Comparison of ENCODE assay signal across 22 cellular contexts in the genomic region with DNA sequence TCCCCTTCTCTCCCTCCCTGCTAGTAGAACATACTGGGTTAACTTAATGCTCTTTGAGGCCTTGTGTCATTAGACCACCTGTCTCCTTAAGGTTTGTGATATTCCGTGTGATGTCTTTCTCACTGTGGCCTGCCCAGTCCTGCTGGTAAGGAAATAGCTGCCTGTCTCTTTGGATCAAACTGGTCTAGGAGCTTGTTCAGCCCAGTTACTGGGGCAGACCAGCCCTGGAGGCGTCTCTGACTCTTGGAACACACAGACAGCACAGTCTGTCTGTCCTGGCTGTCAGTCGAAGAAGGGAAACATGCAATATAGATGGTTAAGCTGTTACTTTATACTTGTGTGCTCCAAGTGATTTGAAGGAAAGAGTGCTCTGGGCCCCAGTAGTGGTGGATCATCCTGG. TPM values are rescaled to one million over a fixed set of nuclear protein-coding genes. Genes with fewer than 3 reads are reported as not detected.
DNase-seq lines count a peak whose midpoint lies in the region; ATAC-seq and TF ChIP-seq lines count a peak whose summit lies in the region.
"Had no signal": no experiment of that assay in that cellular context is flagged by ENCODE, and none has a peak within 500 bp of the region (broad histone marks: within the 10 kb centered on the region; RNA-seq: fewer than 3 reads in every experiment).

No MANE protein-coding gene starts in this region.

- H3K36me3 ChIP-seq in endodermal cell (ENCODE audit: control insufficient read depth, insufficient read depth, low read length) (no peaks in the 10 kb centered on the region), mesendoderm (ENCODE audit: control insufficient read depth, insufficient read depth, low read length) (no peaks in the 10 kb centered on the region), thymus (ENCODE audit: control insufficient read depth, insufficient read depth) (no peaks in the 10 kb centered on the region), A673 (ENCODE audit: insufficient read depth, low read length, poor library complexity, severe bottlenecking) (no peaks in the 10 kb centered on the region), lower lobe of right lung (no peaks in the 10 kb centered on the region), colonic mucosa (no peaks in the 10 kb centered on the region)

- H3K9me3 Mint-ChIP-seq in endodermal cell = no peaks in the 10 kb centered on the region
- H3K9me3 Mint-ChIP-seq: activated B cell treated with CpG ODN at 0.5 μM for 24 hours; activated naive CD4-positive, alpha-beta T cell treated with anti-CD3 and anti-CD28 coated beads, Interleukin-2, amount 50 U/mL, for 24 hours; memory B cell; stimulated activated naive CD8-positive, alpha-beta T cell treated with anti-CD3 and anti-CD28 coated beads, Interleukin-15, Interleukin-2, amounts not matched to agents 100 ng/mL and 50 ng/mL, for 24 hours had no signal

- H3K27me3 ChIP-seq in endodermal cell (ENCODE audit: control insufficient read depth, insufficient read depth, low read length, poor library complexity, severe bottlenecking) = no peaks in the 10 kb centered on the region
- no peaks in the 10 kb centered on the region for H3K27me3 ChIP-seq in mesendoderm (ENCODE audit: insufficient read depth, low read length, poor library complexity)
- H3K27me3 ChIP-seq in thymus (ENCODE audit: control insufficient read depth, insufficient read depth) = no peaks in the 10 kb centered on the region
- H3K27me3 ChIP-seq in A673 (replicated peaks; ENCODE audit: insufficient read depth, low read depth, low read length, poor library complexity) = no peaks in the 10 kb centered on the region
- no peaks in the 10 kb centered on the region for H3K27me3 ChIP-seq in lower lobe of right lung (ENCODE audit: low read depth)
- no peaks in the 10 kb centered on the region for H3K27me3 ChIP-seq in colonic mucosa

- no peak overlapping the region for H4K8ac ChIP-seq in mesendoderm (ENCODE audit: low read depth, low read length)

- TF ChIP-seq CTCF in endodermal cell (conservative IDR thresholded peaks at IDR 0.05) = no peak
- TF ChIP-seq CTCF in A673 (conservative IDR thresholded peaks at IDR 0.05; ENCODE audit: low read depth, low read length) = no peak
- TF ChIP-seq CTCF in lower lobe of right lung (IDR thresholded peaks at IDR 0.05) = no peak
- no peak for TF ChIP-seq CTCF in colonic mucosa (IDR thresholded peaks at IDR 0.05)

- H3K27ac Mint-ChIP-seq in endodermal cell = peak overlapping the region; percentile 3
- H3K27ac Mint-ChIP-seq: activated B cell treated with CpG ODN at 0.5 μM for 24 hours; activated naive CD4-positive, alpha-beta T cell treated with anti-CD3 and anti-CD28 coated beads, Interleukin-2, amount 50 U/mL, for 24 hours; memory B cell; stimulated activated naive CD8-positive, alpha-beta T cell treated with anti-CD3 and anti-CD28 coated beads, Interleukin-15, Interleukin-2, amounts not matched to agents 100 ng/mL and 50 ng/mL, for 24 hours had no signal

- H3K9ac ChIP-seq in endodermal cell (ENCODE audit: extremely low read depth, low read length, poor library complexity, severe bottlenecking) = no peak overlapping the region
- H3K9ac ChIP-seq in mesendoderm (ENCODE audit: low read length) = no peak overlapping the region
- no peak overlapping the region for H3K9ac ChIP-seq in colonic mucosa (ENCODE audit: low read depth in 2 of 2, low read length in 2 of 2)

- no peak for TF ChIP-seq EP300 in Ishikawa (IDR thresholded peaks at IDR 0.05; ENCODE audit: borderline replicate concordance)

- no peak overlapping the region for H3K4ac ChIP-seq in mesendoderm (ENCODE audit: low read depth, low read length)

- 86 to 93% methylated on average over 2 to 3 of the region's 3 CpGs for WGBS in endodermal cell (ENCODE audit: insufficient coverage in 1 of 2, insufficient read length in 1 of 2), 2 experiments
- WGBS in mesendoderm (ENCODE audit: extremely low coverage, insufficient coverage, low lambda C conversion rate) = no CpG with 5 or more reads among the region's 3 CpGs
- 93% methylated on average over 3 of the region's 3 CpGs for WGBS in thymus

- intact Hi-C loops in A673 (cut with micrococcal nuclease; ENCODE audit: unreplicated experiment) = no loop called here
- intact Hi-C loops in lower lobe of right lung (cut with DNase I) = no loop called here
- intact Hi-C loops in colonic mucosa (cut with DNase I) = no loop called here

- peaks cover 7% of the 10 kb centered on the region for H3K4me1 ChIP-seq in endodermal cell (ENCODE audit: control insufficient read depth, insufficient read depth, low read length)
- H3K4me1 ChIP-seq in mesendoderm (ENCODE audit: control insufficient read depth, low read depth, low read length) = peaks cover 12% of the 10 kb centered on the region
- no peaks in the 10 kb centered on the region for H3K4me1 ChIP-seq in thymus (ENCODE audit: control insufficient read depth, insufficient read depth, low read length)
- H3K4me1 ChIP-seq in A673 (ENCODE audit: insufficient read depth, low read length, poor library complexity, severe bottlenecking) = peaks cover 11% of the 10 kb centered on the region
- H3K4me1 ChIP-seq in lower lobe of right lung = peaks cover 9% of the 10 kb centered on the region
- H3K4me1 ChIP-seq in colonic mucosa = no peaks in the 10 kb centered on the region

- no peak overlapping the region for H2BK15ac ChIP-seq in mesendoderm (replicated peaks; ENCODE audit: low read depth)

- H3K4me1 Mint-ChIP-seq in endodermal cell = peaks cover 58% of the 10 kb centered on the region
- H3K4me1 Mint-ChIP-seq: activated B cell treated with CpG ODN at 0.5 μM for 24 hours; activated naive CD4-positive, alpha-beta T cell treated with anti-CD3 and anti-CD28 coated beads, Interleukin-2, amount 50 U/mL, for 24 hours; memory B cell had no signal

- H3K36me3 Mint-ChIP-seq in endodermal cell (ENCODE audit: low read depth) = peaks cover 10% of the 10 kb centered on the region
- H3K36me3 Mint-ChIP-seq: activated naive CD4-positive, alpha-beta T cell treated with anti-CD3 and anti-CD28 coated beads, Interleukin-2, amount 50 U/mL, for 24 hours; memory B cell had no signal

- BruUV-seq in A673 (replicated peaks; lab: Mats Ljungman, UMichigan) = no TSS peak

- TF ChIP-seq RAD21 in Ishikawa (IDR thresholded peaks at IDR 0.05; ENCODE audit: low read depth) = no peak

- POLR2A ChIA-PET in A673 (lab: Charles Lee; ENCODE audit: low non-redundant PET) = no interaction called here

- no peak overlapping the region for H2BK5ac ChIP-seq in mesendoderm (ENCODE audit: low read length)

- H3K4me3 Mint-ChIP-seq in endodermal cell = no peak overlapping the region
- H3K4me3 Mint-ChIP-seq: activated B cell treated with CpG ODN at 0.5 μM for 24 hours; activated naive CD4-positive, alpha-beta T cell treated with anti-CD3 and anti-CD28 coated beads, Interleukin-2, amount 50 U/mL, for 24 hours; memory B cell; stimulated activated naive CD8-positive, alpha-beta T cell treated with anti-CD3 and anti-CD28 coated beads, Interleukin-15, Interleukin-2, amounts not matched to agents 100 ng/mL and 50 ng/mL, for 24 hours had no signal

- no peak overlapping the region for H2BK120ac ChIP-seq in mesendoderm (ENCODE audit: low read depth, low read length)

- H4K5ac ChIP-seq in mesendoderm (ENCODE audit: low read length) = no peak overlapping the region

- H3K4me3 ChIP-seq in endodermal cell (ENCODE audit: low read length) = no peak overlapping the region
- no peak overlapping the region for H3K4me3 ChIP-seq in mesendoderm (ENCODE audit: low read length)
- no peak overlapping the region for H3K4me3 ChIP-seq in thymus (ENCODE audit: low read length)
- no peak overlapping the region for H3K4me3 ChIP-seq in A673 (ENCODE audit: low read depth, low read length, poor library complexity, severe bottlenecking)
- H3K4me3 ChIP-seq in lower lobe of right lung = no peak overlapping the region
- H3K4me3 ChIP-seq in colonic mucosa = no peak overlapping the region
- H3K4me3 ChIP-seq: coronary artery had no signal

- ATAC-seq in lower lobe of right lung = no peak
- ATAC-seq: sciatic nerve had no signal

- H3K27ac ChIP-seq in endodermal cell (ENCODE audit: low read depth, low read length) (no peak overlapping the region), mesendoderm (ENCODE audit: low read depth, low read length) (peak overlapping the region; percentile 75), thymus (ENCODE audit: low read depth) (peak overlapping the region; percentile 18), A673 (ENCODE audit: low read depth, low read length, poor library complexity, severe bottlenecking) (no peak overlapping the region), lower lobe of right lung (no peak overlapping the region), colonic mucosa (no peak overlapping the region)

- no peaks in the 10 kb centered on the region for H3K27me3 Mint-ChIP-seq in endodermal cell (ENCODE audit: insufficient read depth)
- H3K27me3 Mint-ChIP-seq: activated B cell treated with CpG ODN at 0.5 μM for 24 hours; activated naive CD4-positive, alpha-beta T cell treated with anti-CD3 and anti-CD28 coated beads, Interleukin-2, amount 50 U/mL, for 24 hours; memory B cell; stimulated activated naive CD8-positive, alpha-beta T cell treated with anti-CD3 and anti-CD28 coated beads, Interleukin-15, Interleukin-2, amounts not matched to agents 100 ng/mL and 50 ng/mL, for 24 hours had no signal

- H3K9me3 ChIP-seq in endodermal cell (ENCODE audit: control insufficient read depth, low read length) = no peaks in the 10 kb centered on the region
- H3K9me3 ChIP-seq in thymus (ENCODE audit: control insufficient read depth) = no peaks in the 10 kb centered on the region
- H3K9me3 ChIP-seq in A673 (ENCODE audit: low read depth, low read length, poor library complexity, severe bottlenecking) = no peaks in the 10 kb centered on the region
- no peaks in the 10 kb centered on the region for H3K9me3 ChIP-seq in lower lobe of right lung
- no peaks in the 10 kb centered on the region for H3K9me3 ChIP-seq in colonic mucosa

- H3K23ac ChIP-seq in mesendoderm (ENCODE audit: low read length) = no peak overlapping the region

- no peak overlapping the region for H2AK5ac ChIP-seq in mesendoderm (ENCODE audit: low read length)

- DNase-seq in endodermal cell = no peak
- DNase-seq in mesendoderm = no peak
- DNase-seq in A673 (ENCODE audit: low spot score) = no peak
- no peak for DNase-seq in lower lobe of right lung
- DNase-seq in colonic mucosa = no peak
- DNase-seq in D341Med (ENCODE audit: low spot score) = no peak
- DNase-seq: activated B cell treated with CpG ODN at 0.5 μM for 24 hours; activated T-cell treated with anti-CD3 and anti-CD28 coated beads, Interleukin-2, amount 50 U/mL, for 48 hours; AML-193; COR-L47; head of caudate nucleus; NCI-H1417; NCI-H526 had no signal

- H3K4me2 ChIP-seq in mesendoderm (ENCODE audit: low read length) = no peak overlapping the region

- H3K79me1 ChIP-seq in mesendoderm (ENCODE audit: low read length) = peaks cover 4% of the 10 kb centered on the region

- no peak overlapping the region for H3K56ac ChIP-seq in mesendoderm (ENCODE audit: low read length)

- H3K18ac ChIP-seq in mesendoderm (ENCODE audit: low read length) = no peak overlapping the region

- H3K79me2 ChIP-seq in mesendoderm (ENCODE audit: control insufficient read depth, insufficient read depth, low read length) = peaks cover 13% of the 10 kb centered on the region

- CTCF ChIA-PET in A673 (lab: Charles Lee) = no interaction called here

RNA-seq across cellular contexts. Expression of gene PBX1, which starts 20.4 kb away (rescaled TPM):
- total RNA-seq in endodermal cell (10 to 100 TPM; 59.9 to 79.2 TPM), A673 (2021) (51.5 and 63.0 TPM in 2 replicates), lower lobe of right lung (58.1 TPM), colonic mucosa (10 to 100 TPM; 27.2 to 53.7 TPM)
- polyA plus RNA-seq in endodermal cell (2013, experiment 1 of 2) = 99.5 TPM
- polyA plus RNA-seq in endodermal cell (2013, experiment 2 of 2) = 96.0 TPM
- 43.0 TPM for polyA plus RNA-seq in mesendoderm (2013, experiment 1 of 2)
- polyA plus RNA-seq in mesendoderm (2013, experiment 2 of 2) = 42.7 TPM
- 12.9 TPM for polyA plus RNA-seq in thymus
- total RNA-seq: activated B cell treated with CpG ODN at 0.5 μM for 24 hours; G401; T-helper 1 cell treated with Interleukin-12 subunit alpha and Interleukin-12 subunit beta and Interleukin-4 antibody, amounts not matched to agents 30 ng/mL and 1 ng/mL, for 36 hours had no signal

Comparison
In these comparisons a context has a peak if more than half of its experiments do, and no peak if none do; other contexts are left out.
1. H3K27ac ChIP-seq: peak in mesendoderm (single experiment) and thymus (single experiment); none in endodermal cell (single experiment), A673 (single experiment), lower lobe of right lung (single experiment) and colonic mucosa (single experiment).